8 cellular contexts compared by ENCODE assay signal in the genomic region with DNA sequence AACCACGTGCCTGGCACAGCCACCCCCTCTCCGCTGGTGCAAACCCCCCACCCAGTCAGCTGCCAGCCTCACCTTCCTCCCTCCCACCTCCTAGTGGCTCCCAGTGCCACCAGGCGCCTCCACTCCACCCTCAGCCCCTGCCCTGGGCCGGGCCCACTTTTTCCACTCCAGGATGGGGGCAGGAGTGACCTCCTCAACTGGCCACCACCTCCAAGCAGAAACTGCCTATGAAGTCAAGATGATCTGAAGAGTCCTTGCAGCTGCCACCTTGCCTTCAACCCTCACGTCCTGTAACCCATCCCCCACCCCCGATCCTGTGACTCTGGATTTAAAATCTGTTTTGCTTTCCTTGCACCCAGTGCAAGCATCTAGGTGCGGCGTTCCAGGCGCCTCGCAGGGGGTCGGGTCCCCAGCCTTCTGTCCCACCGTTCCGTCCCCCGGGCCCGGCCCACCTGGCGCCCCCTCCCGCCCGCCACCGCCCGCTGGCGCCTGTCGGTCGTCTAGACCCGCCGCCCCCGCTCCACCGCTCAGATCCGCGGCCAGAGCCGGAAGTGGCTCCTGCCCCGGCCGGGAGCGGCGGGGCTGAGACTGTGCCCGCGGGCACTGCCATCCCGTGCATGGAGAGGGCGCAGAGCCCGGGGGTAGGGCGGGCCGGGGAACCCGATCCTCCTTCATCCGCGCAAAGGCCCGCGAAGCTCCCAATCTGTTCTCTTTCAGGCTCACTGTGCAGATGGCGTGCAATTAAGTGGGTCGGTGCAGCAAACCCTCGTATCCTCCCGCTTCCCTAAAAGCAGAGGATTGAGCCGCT. TPM values are rescaled to one million over a fixed set of nuclear protein-coding genes. Genes with fewer than 3 reads are reported as not detected.
DNase-seq lines count a peak whose midpoint lies in the region; ATAC-seq and TF ChIP-seq lines count a peak whose summit lies in the region.

No MANE protein-coding gene starts in this region.

- no peak for TF ChIP-seq POLR2A in uterus (IDR thresholded peaks at IDR 0.05)

- ATAC-seq in GM19351 (IDR thresholded peaks at IDR 0.05; ENCODE audit: unreplicated experiment): peak; percentile 60
- no peak for ATAC-seq in GM19328 (IDR thresholded peaks at IDR 0.05; ENCODE audit: unreplicated experiment)

- peak overlapping the region; percentile 70 for H3K4me3 ChIP-seq in ACC112 (ENCODE audit: low read depth, low read length)
- peak overlapping the region; percentile 28 for H3K4me3 ChIP-seq in fibroblast of pulmonary artery (replicated peaks; ENCODE audit: low read depth, low read length)
- H3K4me3 ChIP-seq in uterus: peak overlapping the region; percentile 28 to 41

- H3K36me3 Mint-ChIP-seq in activated T-helper 2 cell treated with anti-CD3 and anti-CD28 coated beads, Interferon-gamma antibody, Interleukin-2, Interleukin-4, amounts not matched to agents 10 μg/mL and 5 μg/mL and 100 μg/mL, durations not matched to agents 14 hours and 24 hours and 36 hours (ENCODE audit: low read depth): no peaks in the 10 kb centered on the region
- H3K36me3 Mint-ChIP-seq in osteocyte (ENCODE audit: unreplicated experiment): peaks cover 2% of the 10 kb centered on the region

- peaks cover 4% of the 10 kb centered on the region for H3K4me1 Mint-ChIP-seq in activated T-helper 2 cell treated with anti-CD3 and anti-CD28 coated beads, Interferon-gamma antibody, Interleukin-2, Interleukin-4, amounts not matched to agents 10 μg/mL and 5 μg/mL and 100 μg/mL, durations not matched to agents 14 hours and 24 hours and 36 hours (ENCODE audit: low read depth)
- peaks cover 22% of the 10 kb centered on the region for H3K4me1 Mint-ChIP-seq in osteocyte (ENCODE audit: unreplicated experiment)

- H3K9me3 Mint-ChIP-seq in activated T-helper 2 cell treated with anti-CD3 and anti-CD28 coated beads, Interferon-gamma antibody, Interleukin-2, Interleukin-4, amounts not matched to agents 10 μg/mL and 5 μg/mL and 100 μg/mL, durations not matched to agents 14 hours and 24 hours and 36 hours: no peaks in the 10 kb centered on the region
- no peaks in the 10 kb centered on the region for H3K9me3 Mint-ChIP-seq in osteocyte (ENCODE audit: unreplicated experiment)

- intact Hi-C loops in activated T-helper 2 cell treated with anti-CD3 and anti-CD28 coated beads, Interferon-gamma antibody, Interleukin-2, Interleukin-4, amounts not matched to agents 10 μg/mL and 5 μg/mL and 100 μg/mL, durations not matched to agents 14 hours and 24 hours and 36 hours (cut with micrococcal nuclease): loop anchor here (5.0 kb wide), 1 partner anchor 46 kb away; no protein-coding TSS in a partner anchor
- intact Hi-C loops in uterus (cut with DNase I; ENCODE audit: low total_unique reads): no loop called here

- H3K79me2 ChIP-seq in ACC112 (ENCODE audit: control insufficient read depth, insufficient read depth, low read length, unreplicated experiment): no peaks in the 10 kb centered on the region

- TF ChIP-seq CTCF in fibroblast of pulmonary artery (IDR thresholded peaks at IDR 0.05; ENCODE audit: low read length, missing control alignments) (no peak), osteocyte (IDR thresholded peaks at IDR 0.05) (no peak), uterus (IDR thresholded peaks at IDR 0.05) (no peak)

- H3K36me3 ChIP-seq in ACC112 (ENCODE audit: insufficient read depth, low read length) (no peaks in the 10 kb centered on the region), uterus (no peaks in the 10 kb centered on the region)

- H3K27ac ChIP-seq in ACC112 (ENCODE audit: low read depth, low read length) (no peak overlapping the region), uterus (peak overlapping the region; percentile 45 to 70)

- H3K4me1 ChIP-seq in ACC112 (ENCODE audit: control insufficient read depth, insufficient read depth, low read length, unreplicated experiment) (peaks cover 12% of the 10 kb centered on the region), uterus (no peaks in the 10 kb centered on the region)

- no peak overlapping the region for H3K27ac Mint-ChIP-seq in activated T-helper 2 cell treated with anti-CD3 and anti-CD28 coated beads, Interferon-gamma antibody, Interleukin-2, Interleukin-4, amounts not matched to agents 10 μg/mL and 5 μg/mL and 100 μg/mL, durations not matched to agents 14 hours and 24 hours and 36 hours
- H3K27ac Mint-ChIP-seq in osteocyte (ENCODE audit: unreplicated experiment): peak overlapping the region; percentile 50

- H3K27me3 ChIP-seq in ACC112 (ENCODE audit: insufficient read depth, low read length) (no peaks in the 10 kb centered on the region), uterus (no peaks in the 10 kb centered on the region)

- peak overlapping the region; percentile 90 for H2AFZ ChIP-seq in ACC112 (ENCODE audit: low read length, unreplicated experiment)

- H3K27me3 Mint-ChIP-seq in activated T-helper 2 cell treated with anti-CD3 and anti-CD28 coated beads, Interferon-gamma antibody, Interleukin-2, Interleukin-4, amounts not matched to agents 10 μg/mL and 5 μg/mL and 100 μg/mL, durations not matched to agents 14 hours and 24 hours and 36 hours (ENCODE audit: low read depth): peaks cover 3% of the 10 kb centered on the region
- H3K27me3 Mint-ChIP-seq in osteocyte (ENCODE audit: unreplicated experiment): no peaks in the 10 kb centered on the region

- H3K9me3 ChIP-seq in uterus: no peaks in the 10 kb centered on the region

- H3K4me3 Mint-ChIP-seq in activated T-helper 2 cell treated with anti-CD3 and anti-CD28 coated beads, Interferon-gamma antibody, Interleukin-2, Interleukin-4, amounts not matched to agents 10 μg/mL and 5 μg/mL and 100 μg/mL, durations not matched to agents 14 hours and 24 hours and 36 hours (ENCODE audit: low read depth): peak overlapping the region; percentile 61
- peak overlapping the region; percentile 22 for H3K4me3 Mint-ChIP-seq in osteocyte (ENCODE audit: unreplicated experiment)

- DNase-seq in NCI-H524 treated with DMSO at 0.1 percent for 48 hours (lab: John Stamatoyannopoulos, UW) (peak; percentile 73), fibroblast of pulmonary artery (ENCODE audit: low read depth) (no peak), osteocyte (ENCODE audit: extremely low spot score, unreplicated experiment) (no peak), uterus (no peak)
- DNase-seq in activated T-helper 2 cell treated with anti-CD3 and anti-CD28 coated beads, Interferon-gamma antibody, Interleukin-2, Interleukin-4, amounts not matched to agents 10 μg/mL and 5 μg/mL and 100 μg/mL, durations not matched to agents 14 hours and 24 hours and 36 hours (ENCODE audit: low spot score): peak; percentile 15

RNA-seq across cellular contexts. Expression of a gene that starts 51.2 kb away (rescaled TPM):
- 186 and 188 TPM in 2 replicates for total RNA-seq in activated T-helper 2 cell treated with anti-CD3 and anti-CD28 coated beads, Interferon-gamma antibody, Interleukin-2, Interleukin-4, amounts not matched to agents 10 μg/mL and 5 μg/mL and 100 μg/mL, durations not matched to agents 14 hours and 24 hours and 36 hours
- total RNA-seq in osteocyte: 236 and 247 TPM in 2 replicates
- 100 to 1,000 TPM; 135 to 454 (median 229) TPM for total RNA-seq in uterus

Comparison
In these comparisons a context has a peak if more than half of its experiments do, and no peak if none do; other contexts are left out.
1. DNase-seq: peak in NCI-H524 treated with DMSO at 0.1 percent for 48 hours (single experiment) and activated T-helper 2 cell treated with anti-CD3 and anti-CD28 coated beads, Interferon-gamma antibody, Interleukin-2, Interleukin-4, amounts not matched to agents 10 μg/mL and 5 μg/mL and 100 μg/mL, durations not matched to agents 14 hours and 24 hours and 36 hours (single experiment); none in fibroblast of pulmonary artery (single experiment), osteocyte (single experiment) and uterus (0 of 2).
2. Peak in every context shown above with its lines, with median percentiles within 50 percentile points of each other: H3K4me3 ChIP-seq.